ENCODE assay signal across 8 cellular contexts in the genomic region with DNA sequence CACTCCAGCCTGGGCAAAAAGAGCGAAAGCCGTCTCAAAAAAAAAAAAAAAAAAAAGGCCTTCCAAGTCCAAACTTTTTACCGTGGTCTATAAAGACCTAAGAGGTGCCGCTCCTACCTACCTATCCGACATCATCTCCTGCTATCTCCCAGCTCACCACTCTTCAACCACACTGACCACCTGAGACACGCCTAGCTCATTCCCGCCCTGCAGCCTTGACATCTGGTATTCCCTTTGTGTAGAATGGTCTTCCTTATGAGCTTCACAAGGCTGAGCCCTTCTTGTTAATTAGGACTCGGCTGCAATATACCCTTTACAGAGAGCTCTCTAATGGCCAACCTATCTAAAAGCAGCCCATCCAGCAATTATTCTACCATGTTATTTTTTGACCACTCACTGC. TPM values are rescaled to one million over a fixed set of nuclear protein-coding genes. Genes with fewer than 3 reads are reported as not detected.
A peak's percentile ranks its signal among the peaks of the same experiment; 100 is the strongest.
DNase-seq lines count a peak whose midpoint lies in the region; ATAC-seq and TF ChIP-seq lines count a peak whose summit lies in the region.

No MANE protein-coding gene starts in this region.

- peak overlapping the region; percentile 38 to 72 for H3K27ac ChIP-seq in liver (ENCODE audit: low read depth in 1 of 2, low read length in 2 of 2)

- H3K4me1 ChIP-seq in liver (ENCODE audit: control insufficient read depth in 4 of 4, insufficient read depth in 4 of 4, low read length in 3 of 4) = peaks cover 8 to 34% (median 21%) of the 10 kb centered on the region in 4 donors

- no peak for ATAC-seq in activated T-cell treated with anti-CD3 and anti-CD28 coated beads, Interleukin-2, amount 50 U/mL, for 4 hours
- no peak for ATAC-seq in activated naive CD8-positive, alpha-beta T cell treated with anti-CD3 and anti-CD28 coated beads, Interleukin-2, amount 10 ng/mL, durations not matched to agents 7 days and 5 days (ENCODE audit: low read depth)
- ATAC-seq in HG03571 (IDR thresholded peaks at IDR 0.05; ENCODE audit: unreplicated experiment) (no peak), HG02981 (IDR thresholded peaks at IDR 0.05; ENCODE audit: unreplicated experiment) (no peak)

- peak overlapping the region; percentile 81 to 100 (median 96) for H3K4me3 ChIP-seq in liver (ENCODE audit: low read depth in 1 of 3, low read length in 3 of 3)

- H3K4me1 Mint-ChIP-seq in activated T-cell treated with anti-CD3 and anti-CD28 coated beads, Interleukin-2, amount 50 U/mL, for 4 hours (ENCODE audit: low read depth) = peaks cover 30% of the 10 kb centered on the region
- peaks cover 19% of the 10 kb centered on the region for H3K4me1 Mint-ChIP-seq in activated naive CD8-positive, alpha-beta T cell treated with anti-CD3 and anti-CD28 coated beads, Interleukin-2, amount 10 ng/mL, durations not matched to agents 7 days and 5 days
- H3K4me1 Mint-ChIP-seq in type B pancreatic cell (ENCODE audit: unreplicated experiment) = peaks cover 21% of the 10 kb centered on the region

- no peaks in the 10 kb centered on the region for H3K27me3 Mint-ChIP-seq in activated T-cell treated with anti-CD3 and anti-CD28 coated beads, Interleukin-2, amount 50 U/mL, for 4 hours (ENCODE audit: low read depth)
- H3K27me3 Mint-ChIP-seq in activated naive CD8-positive, alpha-beta T cell treated with anti-CD3 and anti-CD28 coated beads, Interleukin-2, amount 10 ng/mL, durations not matched to agents 7 days and 5 days = no peaks in the 10 kb centered on the region
- H3K27me3 Mint-ChIP-seq in type B pancreatic cell = no peaks in the 10 kb centered on the region

- no peaks in the 10 kb centered on the region for H3K27me3 ChIP-seq in liver (ENCODE audit: control insufficient read depth in 4 of 4, insufficient read depth in 4 of 4, low read length in 3 of 4)

- peaks cover 30% of the 10 kb centered on the region for H3K36me3 Mint-ChIP-seq in activated T-cell treated with anti-CD3 and anti-CD28 coated beads, Interleukin-2, amount 50 U/mL, for 4 hours (ENCODE audit: insufficient read depth)
- peaks cover 9% of the 10 kb centered on the region for H3K36me3 Mint-ChIP-seq in activated naive CD8-positive, alpha-beta T cell treated with anti-CD3 and anti-CD28 coated beads, Interleukin-2, amount 10 ng/mL, durations not matched to agents 7 days and 5 days
- peaks cover 8% of the 10 kb centered on the region for H3K36me3 Mint-ChIP-seq in type B pancreatic cell

- H3K9me3 ChIP-seq in liver (ENCODE audit: control insufficient read depth in 4 of 4, low read length in 3 of 4) = no peaks in the 10 kb centered on the region

- H3K4me3 Mint-ChIP-seq in activated T-cell treated with anti-CD3 and anti-CD28 coated beads, Interleukin-2, amount 50 U/mL, for 4 hours = peak overlapping the region; percentile 98
- H3K4me3 Mint-ChIP-seq in activated naive CD8-positive, alpha-beta T cell treated with anti-CD3 and anti-CD28 coated beads, Interleukin-2, amount 10 ng/mL, durations not matched to agents 7 days and 5 days = peak overlapping the region; percentile 95
- peak overlapping the region; percentile 92 for H3K4me3 Mint-ChIP-seq in type B pancreatic cell

- H3K9me3 Mint-ChIP-seq in activated T-cell treated with anti-CD3 and anti-CD28 coated beads, Interleukin-2, amount 50 U/mL, for 4 hours = no peaks in the 10 kb centered on the region
- no peaks in the 10 kb centered on the region for H3K9me3 Mint-ChIP-seq in activated naive CD8-positive, alpha-beta T cell treated with anti-CD3 and anti-CD28 coated beads, Interleukin-2, amount 10 ng/mL, durations not matched to agents 7 days and 5 days
- H3K9me3 Mint-ChIP-seq in type B pancreatic cell = no peaks in the 10 kb centered on the region

- peaks cover 6 to 25% (median 14%) of the 10 kb centered on the region in 4 donors for H3K36me3 ChIP-seq in liver (ENCODE audit: control insufficient read depth in 4 of 4, insufficient read depth in 3 of 4, low read depth in 1 of 4, low read length in 3 of 4)

- POLR2A ChIA-PET in activated naive CD8-positive, alpha-beta T cell treated with anti-CD3 and anti-CD28 coated beads, Interleukin-2, amount 10 ng/mL, durations not matched to agents 7 days and 5 days (lab: Charles Lee) = interaction anchor here (0.5 to 1.1 kb wide), 3 partner anchors 28 to 42 kb away, joined by 3 to 4 read pairs (median 3); no protein-coding TSS in a partner anchor

- no peak for DNase-seq in activated T-cell treated with anti-CD3 and anti-CD28 coated beads, Interleukin-2, amount 50 U/mL, for 4 hours
- DNase-seq in activated T-cell treated with anti-CD3 and anti-CD28 coated beads for 4 hours (no peak), type B pancreatic cell (ENCODE audit: extremely low spot score, unreplicated experiment) (no peak), COLO829 (ENCODE audit: low spot score) (no peak)
- no peak for DNase-seq in activated naive CD8-positive, alpha-beta T cell treated with anti-CD3 and anti-CD28 coated beads, Interleukin-2, amount 10 ng/mL, durations not matched to agents 7 days and 5 days

- WGBS in liver = 38% methylated on average over 8 of the region's 8 CpGs

- H3K27ac Mint-ChIP-seq in activated naive CD8-positive, alpha-beta T cell treated with anti-CD3 and anti-CD28 coated beads, Interleukin-2, amount 10 ng/mL, durations not matched to agents 7 days and 5 days = peak overlapping the region; percentile 93
- H3K27ac Mint-ChIP-seq in type B pancreatic cell = peak overlapping the region; percentile 98

- TF ChIP-seq RAD21 in liver (IDR thresholded peaks at IDR 0.05) = no peak

- TF ChIP-seq CTCF in liver (IDR thresholded peaks at IDR 0.05; ENCODE audit: low read depth, low read length, missing input control) = no peak
- TF ChIP-seq CTCF in type B pancreatic cell (conservative IDR thresholded peaks at IDR 0.05) = no peak

- peak overlapping the region; percentile 96 for H3K9ac ChIP-seq in liver (ENCODE audit: low read depth in 1 of 2, low read length in 2 of 2)

TF ChIP-seq in liver, 16 proteins besides CTCF, POLR2A, EP300 and RAD21 (continues in another document):
- no peak for TF ChIP-seq FOXA2 (IDR thresholded peaks at IDR 0.05)
- TF ChIP-seq TAF1 (conservative IDR thresholded peaks at IDR 0.05) = no peak
- TF ChIP-seq, protein P1, sequence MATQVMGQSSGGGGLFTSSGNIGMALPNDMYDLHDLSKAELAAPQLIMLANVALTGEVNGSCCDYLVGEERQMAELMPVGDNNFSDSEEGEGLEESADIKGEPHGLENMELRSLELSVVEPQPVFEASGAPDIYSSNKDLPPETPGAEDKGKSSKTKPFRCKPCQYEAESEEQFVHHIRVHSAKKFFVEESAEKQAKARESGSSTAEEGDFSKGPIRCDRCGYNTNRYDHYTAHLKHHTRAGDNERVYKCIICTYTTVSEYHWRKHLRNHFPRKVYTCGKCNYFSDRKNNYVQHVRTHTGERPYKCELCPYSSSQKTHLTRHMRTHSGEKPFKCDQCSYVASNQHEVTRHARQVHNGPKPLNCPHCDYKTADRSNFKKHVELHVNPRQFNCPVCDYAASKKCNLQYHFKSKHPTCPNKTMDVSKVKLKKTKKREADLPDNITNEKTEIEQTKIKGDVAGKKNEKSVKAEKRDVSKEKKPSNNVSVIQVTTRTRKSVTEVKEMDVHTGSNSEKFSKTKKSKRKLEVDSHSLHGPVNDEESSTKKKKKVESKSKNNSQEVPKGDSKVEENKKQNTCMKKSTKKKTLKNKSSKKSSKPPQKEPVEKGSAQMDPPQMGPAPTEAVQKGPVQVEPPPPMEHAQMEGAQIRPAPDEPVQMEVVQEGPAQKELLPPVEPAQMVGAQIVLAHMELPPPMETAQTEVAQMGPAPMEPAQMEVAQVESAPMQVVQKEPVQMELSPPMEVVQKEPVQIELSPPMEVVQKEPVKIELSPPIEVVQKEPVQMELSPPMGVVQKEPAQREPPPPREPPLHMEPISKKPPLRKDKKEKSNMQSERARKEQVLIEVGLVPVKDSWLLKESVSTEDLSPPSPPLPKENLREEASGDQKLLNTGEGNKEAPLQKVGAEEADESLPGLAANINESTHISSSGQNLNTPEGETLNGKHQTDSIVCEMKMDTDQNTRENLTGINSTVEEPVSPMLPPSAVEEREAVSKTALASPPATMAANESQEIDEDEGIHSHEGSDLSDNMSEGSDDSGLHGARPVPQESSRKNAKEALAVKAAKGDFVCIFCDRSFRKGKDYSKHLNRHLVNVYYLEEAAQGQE (IDR thresholded peaks at IDR 0.05) = no peak
- TF ChIP-seq, protein P2, sequence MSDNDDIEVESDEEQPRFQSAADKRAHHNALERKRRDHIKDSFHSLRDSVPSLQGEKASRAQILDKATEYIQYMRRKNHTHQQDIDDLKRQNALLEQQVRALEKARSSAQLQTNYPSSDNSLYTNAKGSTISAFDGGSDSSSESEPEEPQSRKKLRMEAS (IDR thresholded peaks at IDR 0.05) = no peak
- no peak for TF ChIP-seq GABPA (IDR thresholded peaks at IDR 0.05 in 1 of 2, conservative IDR thresholded peaks at IDR 0.05 in 1 of 2)
- no peak for TF ChIP-seq JUND (IDR thresholded peaks at IDR 0.05)
- no peak for TF ChIP-seq NR2F2 (IDR thresholded peaks at IDR 0.05)

RNA-seq across cellular contexts. Expression of a gene that starts 0.7 kb away (rescaled TPM):
- total RNA-seq in activated T-cell treated with anti-CD3 and anti-CD28 coated beads, Interleukin-2, amount 50 U/mL, for 4 hours = 100 to 1,000 TPM; 147 to 157 (median 157) TPM
- total RNA-seq in activated naive CD8-positive, alpha-beta T cell treated with anti-CD3 and anti-CD28 coated beads, Interleukin-2, amount 10 ng/mL, durations not matched to agents 7 days and 5 days = 10 to 100 TPM; 67.4 to 70.4 TPM
- 10 to 100 TPM; 16.4 to 32.5 TPM for total RNA-seq in liver
- 10 to 100 TPM; 21.2 to 31.8 TPM for polyA plus RNA-seq in liver
- 50.4 and 55.0 TPM in 2 replicates for total RNA-seq in type B pancreatic cell (ENCODE audit: low replicate concordance)

RNA-seq across cellular contexts. Expression of a gene that starts 17.2 kb away (rescaled TPM):
- total RNA-seq in activated T-cell treated with anti-CD3 and anti-CD28 coated beads, Interleukin-2, amount 50 U/mL, for 4 hours = 10 to 100 TPM; 42.8 to 47.2 (median 46.2) TPM
- 10 to 100 TPM; 57.7 to 63.1 TPM for total RNA-seq in activated naive CD8-positive, alpha-beta T cell treated with anti-CD3 and anti-CD28 coated beads, Interleukin-2, amount 10 ng/mL, durations not matched to agents 7 days and 5 days
- total RNA-seq in liver (10 to 100 TPM; 19.8 to 29.8 TPM), type B pancreatic cell (ENCODE audit: low replicate concordance) (36.2 and 72.7 TPM in 2 replicates)
- 10 to 100 TPM; 20.9 to 32.3 TPM for polyA plus RNA-seq in liver

RNA-seq across cellular contexts. Expression of a gene that starts 41.0 kb away (rescaled TPM):
- 10 to 100 TPM in 2 of 3 donors, 1 to 10 TPM in 1; 7.5 to 15.4 (median 15.1) TPM for total RNA-seq in activated T-cell treated with anti-CD3 and anti-CD28 coated beads, Interleukin-2, amount 50 U/mL, for 4 hours
- total RNA-seq in activated naive CD8-positive, alpha-beta T cell treated with anti-CD3 and anti-CD28 coated beads, Interleukin-2, amount 10 ng/mL, durations not matched to agents 7 days and 5 days = 10 to 100 TPM; 15.5 to 18.1 TPM
- total RNA-seq in liver = 10 to 100 TPM; 27.4 to 82.7 TPM
- polyA plus RNA-seq in liver = 100 to 1,000 TPM in 1 of 2 donors, 10 to 100 TPM in 1; 66.8 to 109 TPM
- total RNA-seq in type B pancreatic cell (ENCODE audit: low replicate concordance) = 26.8 and 28.2 TPM in 2 replicates
